9 cellular contexts compared by ENCODE assay signal in the genomic region with DNA sequence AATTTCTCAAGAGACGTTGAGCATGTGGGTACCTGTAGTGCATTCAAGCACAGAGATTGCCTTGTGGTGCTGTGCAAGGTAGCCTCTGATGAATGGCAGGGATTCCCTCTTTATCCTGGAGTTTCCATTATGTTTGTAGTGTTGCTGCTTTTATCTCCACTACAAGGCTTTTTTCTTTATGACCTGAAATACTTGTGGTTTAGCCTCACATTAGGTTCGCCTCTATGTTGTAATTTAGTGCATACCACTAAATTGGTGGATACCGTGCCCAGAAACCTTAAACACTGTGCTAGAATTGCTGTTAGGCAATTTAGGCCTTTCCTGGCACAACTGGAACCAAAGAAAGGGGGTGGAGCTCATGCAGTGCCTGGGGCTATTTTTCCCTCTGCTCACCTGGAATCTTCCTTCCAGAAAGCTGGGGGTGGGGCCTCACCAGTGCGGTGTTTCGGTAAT.
DNase-seq lines count a peak whose midpoint lies in the region; ATAC-seq and TF ChIP-seq lines count a peak whose summit lies in the region.
"Had no signal": no experiment of that assay in that cellular context is flagged by ENCODE, and none has a peak within 500 bp of the region (broad histone marks: within the 10 kb centered on the region; RNA-seq: fewer than 3 reads in every experiment).

No MANE protein-coding gene starts in this region.

- no peak overlapping the region for H3K27ac ChIP-seq in upper lobe of right lung
- H3K27ac ChIP-seq in heart right ventricle = no peak overlapping the region

- TF ChIP-seq CTCF in fibroblast of the aortic adventitia (IDR thresholded peaks at IDR 0.05; ENCODE audit: insufficient read depth, low read length) = no peak
- TF ChIP-seq CTCF in upper lobe of right lung (IDR thresholded peaks at IDR 0.05) = no peak
- TF ChIP-seq CTCF in heart right ventricle (IDR thresholded peaks at IDR 0.05) = no peak

- no peaks in the 10 kb centered on the region for H3K9me3 ChIP-seq in upper lobe of right lung
- H3K9me3 ChIP-seq in heart right ventricle = no peaks in the 10 kb centered on the region

- ATAC-seq in upper lobe of right lung = peak; percentile 87
- ATAC-seq in heart right ventricle = no peak
- no peak for ATAC-seq in HG03432 (IDR thresholded peaks at IDR 0.05; ENCODE audit: unreplicated experiment)

- 94 to 97% methylated on average over 5 of the region's 5 CpGs for WGBS in heart right ventricle, 2 donors

- H3K36me3 ChIP-seq in upper lobe of right lung = no peaks in the 10 kb centered on the region
- H3K36me3 ChIP-seq in heart right ventricle = no peaks in the 10 kb centered on the region

- peak; percentile 24 for DNase-seq in NCI-H748 (lab: John Stamatoyannopoulos, UW; ENCODE audit: unreplicated experiment)
- no peak for DNase-seq in NCI-H748 treated with DMSO at 0.1 percent for 48 hours (lab: John Stamatoyannopoulos, UW)
- peak; percentile 55 to 82 for DNase-seq in NOMO-1 (lab: John Stamatoyannopoulos, UW; ENCODE audit: unreplicated experiment in 2 of 2)
- DNase-seq in fibroblast of the aortic adventitia (ENCODE audit: low read depth) = peak; percentile 86
- DNase-seq in upper lobe of right lung = peak; percentile 73
- no peak for DNase-seq in heart right ventricle
- DNase-seq in medulla oblongata (ENCODE audit: extremely low spot score) = no peak
- DNase-seq: stimulated activated CD4-positive, alpha-beta T cell treated with anti-CD3 and anti-CD28 coated beads, Interleukin-1b, Interleukin-23, amount 100 ng/mL, for 48 hours had no signal

- H3K4me1 ChIP-seq in upper lobe of right lung (peaks cover 7% of the 10 kb centered on the region), heart right ventricle (peaks cover 0 to 22% (median 5%) of the 10 kb centered on the region in 9 donors)

- H3K27me3 ChIP-seq in upper lobe of right lung = no peaks in the 10 kb centered on the region
- H3K27me3 ChIP-seq in heart right ventricle = no peaks in the 10 kb centered on the region

- intact Hi-C loops in upper lobe of right lung (cut with DNase I) (no loop called here), heart right ventricle (cut with DNase I) (loop anchor here in 2 of 10 donors (5.0 to 10.0 kb wide), 2 partner anchors 85 to 87 kb away; a partner anchor contains a TSS)

- no peak overlapping the region for H3K4me3 ChIP-seq in fibroblast of the aortic adventitia (ENCODE audit: low read depth, low read length)
- H3K4me3 ChIP-seq in upper lobe of right lung = no peak overlapping the region
- H3K4me3 ChIP-seq in heart right ventricle = no peak overlapping the region

Comparison
In these comparisons a context has a peak if more than half of its experiments do, and no peak if none do; other contexts are left out.
1. DNase-seq: peak in NCI-H748 (single experiment), NOMO-1 (2 of 2), fibroblast of the aortic adventitia (single experiment) and upper lobe of right lung (single experiment); none in NCI-H748 treated with DMSO at 0.1 percent for 48 hours (single experiment), heart right ventricle (0 of 2) and medulla oblongata (single experiment).